Comparison of ENCODE assay signal across 1 cellular context in the genomic region with DNA sequence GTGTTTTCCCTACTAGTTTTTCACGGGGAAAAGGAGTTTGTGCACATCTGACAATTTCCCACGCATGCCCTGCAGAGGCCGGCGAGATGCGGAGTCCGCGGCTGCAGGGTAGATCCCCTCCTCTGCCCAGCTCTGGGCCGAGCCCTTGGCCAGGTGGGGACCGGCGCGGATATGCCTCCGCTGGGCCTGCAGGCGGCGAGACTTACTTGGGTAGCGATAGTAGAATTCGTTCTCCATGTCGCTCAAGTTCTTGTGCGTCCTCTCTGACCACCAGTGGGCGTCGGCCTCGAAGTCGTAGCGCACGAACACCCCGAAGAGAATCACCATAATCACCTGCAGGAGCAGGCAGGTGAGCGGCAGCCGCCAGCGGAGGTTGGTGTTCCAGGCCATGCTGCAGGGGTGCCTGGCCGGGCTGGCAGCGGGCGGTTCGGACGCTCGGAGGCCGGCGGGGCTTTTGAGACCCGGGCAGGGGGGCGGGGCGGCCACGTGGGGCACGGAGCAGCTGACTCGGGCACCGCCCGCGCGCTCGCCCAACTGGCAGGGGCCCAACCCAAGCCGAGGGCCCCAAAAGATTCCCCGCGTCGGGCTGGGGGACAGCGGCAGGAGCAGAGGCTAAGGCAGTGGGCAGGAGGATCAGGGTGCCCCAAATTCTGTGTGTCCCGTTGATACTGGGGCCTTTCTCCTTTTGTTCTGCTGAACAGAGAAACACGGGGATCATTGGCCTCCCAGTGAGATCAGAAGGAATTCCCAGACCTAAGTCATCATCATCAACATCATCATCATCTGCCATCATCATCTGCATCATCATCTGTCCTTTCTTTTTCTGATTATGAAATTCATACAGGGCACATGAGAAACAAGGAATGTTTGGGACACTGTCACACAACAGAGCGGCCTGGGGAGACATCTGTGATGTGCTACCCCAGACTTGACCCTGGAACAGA.
TF ChIP-seq lines count a peak whose summit lies in the region.

A gene (minus strand): TSS at position 429 of the 944 bp plus-strand sequence. CDS start 39 bp downstream, at position 390.

TF ChIP-seq in K562, 482 proteins besides CTCF, POLR2A, EP300 and RAD21 (continued from another document):
- TF ChIP-seq, protein P1, sequence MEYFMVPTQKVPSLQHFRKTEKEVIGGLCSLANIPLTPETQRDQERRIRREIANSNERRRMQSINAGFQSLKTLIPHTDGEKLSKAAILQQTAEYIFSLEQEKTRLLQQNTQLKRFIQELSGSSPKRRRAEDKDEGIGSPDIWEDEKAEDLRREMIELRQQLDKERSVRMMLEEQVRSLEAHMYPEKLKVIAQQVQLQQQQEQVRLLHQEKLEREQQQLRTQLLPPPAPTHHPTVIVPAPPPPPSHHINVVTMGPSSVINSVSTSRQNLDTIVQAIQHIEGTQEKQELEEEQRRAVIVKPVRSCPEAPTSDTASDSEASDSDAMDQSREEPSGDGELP (CRISPR knock-in tag; IDR thresholded peaks at IDR 0.05; ENCODE audit: borderline replicate concordance): peak; percentile 53
- TF ChIP-seq ATF1 (CRISPR knock-in tag; IDR thresholded peaks at IDR 0.05) (no peak), ATF1 (tag; IDR thresholded peaks at IDR 0.05) (0 out of 2 replicates have a peak, but pooled peaks have one; percentile 24), HDAC1 (IDR thresholded peaks at IDR 0.05) (0 out of 4 replicates have a peak, but pooled peaks of 1 of the 2 experiments have one; percentile 20), L3MBTL2 (IDR thresholded peaks at IDR 0.05) (peak; percentile 60), CXXC5 (CRISPR knock-in tag; IDR thresholded peaks at IDR 0.05) (peak; percentile 18; the same call in 1 of the 2 replicates), MYC (IDR thresholded peaks at IDR 0.05; ENCODE audit: low read depth, low read length) (0 out of 2 replicates have a peak, but pooled peaks have one; percentile 16), MYC (CRISPR knock-in tag; IDR thresholded peaks at IDR 0.05; ENCODE audit: borderline replicate concordance, low read depth) (no peak), KLF13 (tag; IDR thresholded peaks at IDR 0.05; ENCODE audit: borderline replicate concordance, low read depth) (peak; percentile 80)
- TF ChIP-seq, protein P2, sequence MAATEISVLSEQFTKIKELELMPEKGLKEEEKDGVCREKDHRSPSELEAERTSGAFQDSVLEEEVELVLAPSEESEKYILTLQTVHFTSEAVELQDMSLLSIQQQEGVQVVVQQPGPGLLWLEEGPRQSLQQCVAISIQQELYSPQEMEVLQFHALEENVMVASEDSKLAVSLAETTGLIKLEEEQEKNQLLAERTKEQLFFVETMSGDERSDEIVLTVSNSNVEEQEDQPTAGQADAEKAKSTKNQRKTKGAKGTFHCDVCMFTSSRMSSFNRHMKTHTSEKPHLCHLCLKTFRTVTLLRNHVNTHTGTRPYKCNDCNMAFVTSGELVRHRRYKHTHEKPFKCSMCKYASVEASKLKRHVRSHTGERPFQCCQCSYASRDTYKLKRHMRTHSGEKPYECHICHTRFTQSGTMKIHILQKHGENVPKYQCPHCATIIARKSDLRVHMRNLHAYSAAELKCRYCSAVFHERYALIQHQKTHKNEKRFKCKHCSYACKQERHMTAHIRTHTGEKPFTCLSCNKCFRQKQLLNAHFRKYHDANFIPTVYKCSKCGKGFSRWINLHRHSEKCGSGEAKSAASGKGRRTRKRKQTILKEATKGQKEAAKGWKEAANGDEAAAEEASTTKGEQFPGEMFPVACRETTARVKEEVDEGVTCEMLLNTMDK (IDR thresholded peaks at IDR 0.05; ENCODE audit: borderline replicate concordance, insufficient read depth, low read depth, low read length, poor library complexity, severe bottlenecking): peak; percentile 21
- TF ChIP-seq, protein P3, sequence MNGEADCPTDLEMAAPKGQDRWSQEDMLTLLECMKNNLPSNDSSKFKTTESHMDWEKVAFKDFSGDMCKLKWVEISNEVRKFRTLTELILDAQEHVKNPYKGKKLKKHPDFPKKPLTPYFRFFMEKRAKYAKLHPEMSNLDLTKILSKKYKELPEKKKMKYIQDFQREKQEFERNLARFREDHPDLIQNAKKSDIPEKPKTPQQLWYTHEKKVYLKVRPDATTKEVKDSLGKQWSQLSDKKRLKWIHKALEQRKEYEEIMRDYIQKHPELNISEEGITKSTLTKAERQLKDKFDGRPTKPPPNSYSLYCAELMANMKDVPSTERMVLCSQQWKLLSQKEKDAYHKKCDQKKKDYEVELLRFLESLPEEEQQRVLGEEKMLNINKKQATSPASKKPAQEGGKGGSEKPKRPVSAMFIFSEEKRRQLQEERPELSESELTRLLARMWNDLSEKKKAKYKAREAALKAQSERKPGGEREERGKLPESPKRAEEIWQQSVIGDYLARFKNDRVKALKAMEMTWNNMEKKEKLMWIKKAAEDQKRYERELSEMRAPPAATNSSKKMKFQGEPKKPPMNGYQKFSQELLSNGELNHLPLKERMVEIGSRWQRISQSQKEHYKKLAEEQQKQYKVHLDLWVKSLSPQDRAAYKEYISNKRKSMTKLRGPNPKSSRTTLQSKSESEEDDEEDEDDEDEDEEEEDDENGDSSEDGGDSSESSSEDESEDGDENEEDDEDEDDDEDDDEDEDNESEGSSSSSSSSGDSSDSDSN (IDR thresholded peaks at IDR 0.05; ENCODE audit: borderline replicate concordance in 1 of 2, low read depth in 2 of 2, low read length in 2 of 2): 0 out of 4 replicates have a peak, but pooled peaks of 1 of the 2 experiments have one; percentile 42
- TF ChIP-seq, protein P4, sequence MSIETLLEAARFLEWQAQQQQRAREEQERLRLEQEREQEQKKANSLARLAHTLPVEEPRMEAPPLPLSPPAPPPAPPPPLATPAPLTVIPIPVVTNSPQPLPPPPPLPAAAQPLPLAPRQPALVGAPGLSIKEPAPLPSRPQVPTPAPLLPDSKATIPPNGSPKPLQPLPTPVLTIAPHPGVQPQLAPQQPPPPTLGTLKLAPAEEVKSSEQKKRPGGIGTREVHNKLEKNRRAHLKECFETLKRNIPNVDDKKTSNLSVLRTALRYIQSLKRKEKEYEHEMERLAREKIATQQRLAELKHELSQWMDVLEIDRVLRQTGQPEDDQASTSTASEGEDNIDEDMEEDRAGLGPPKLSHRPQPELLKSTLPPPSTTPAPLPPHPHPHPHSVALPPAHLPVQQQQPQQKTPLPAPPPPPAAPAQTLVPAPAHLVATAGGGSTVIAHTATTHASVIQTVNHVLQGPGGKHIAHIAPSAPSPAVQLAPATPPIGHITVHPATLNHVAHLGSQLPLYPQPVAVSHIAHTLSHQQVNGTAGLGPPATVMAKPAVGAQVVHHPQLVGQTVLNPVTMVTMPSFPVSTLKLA (conservative IDR thresholded peaks at IDR 0.05): peak; percentile 25 to 73; a peak in 2 of 4 replicates
